Comparison of ENCODE assay signal across 2 cellular contexts in the genomic region with DNA sequence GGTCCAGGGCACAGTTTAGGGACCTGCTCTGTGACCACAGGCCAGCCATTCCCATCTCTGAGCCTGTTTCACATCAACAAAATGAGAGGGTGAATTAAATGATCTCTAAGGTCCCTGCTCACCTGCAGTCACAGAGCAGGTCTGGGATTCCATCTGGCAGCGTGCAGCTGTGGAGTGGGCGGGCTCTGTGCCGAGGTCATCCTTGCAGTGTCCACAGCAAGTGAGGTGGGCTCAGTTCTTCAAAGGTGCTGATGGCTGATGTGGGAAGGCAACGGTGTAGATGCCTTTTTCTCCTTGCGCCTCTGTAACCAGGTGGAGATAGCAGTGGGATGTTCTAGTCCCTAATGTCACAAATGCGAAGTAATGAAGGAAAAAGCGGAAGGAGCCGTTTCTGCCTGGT.
TF ChIP-seq lines count a peak whose summit lies in the region.

No MANE protein-coding gene starts in this region.

TF ChIP-seq in IMR-90, 13 proteins besides CTCF, POLR2A, EP300 and RAD21:
- no peak for TF ChIP-seq SMC3 (IDR thresholded peaks at IDR 0.05; ENCODE audit: low read depth, low read length)

TF ChIP-seq in K562, 482 proteins besides CTCF, POLR2A, EP300 and RAD21:
- TF ChIP-seq ZNF830 (CRISPR knock-in tag; IDR thresholded peaks at IDR 0.05) (no peak), ATF6 (CRISPR knock-in tag; IDR thresholded peaks at IDR 0.05) (no peak), NFE2 (IDR thresholded peaks at IDR 0.05; ENCODE audit: low read depth) (no peak), NELFE (IDR thresholded peaks at IDR 0.05; ENCODE audit: insufficient read depth, insufficient read length) (no peak)
- TF ChIP-seq, protein P1, sequence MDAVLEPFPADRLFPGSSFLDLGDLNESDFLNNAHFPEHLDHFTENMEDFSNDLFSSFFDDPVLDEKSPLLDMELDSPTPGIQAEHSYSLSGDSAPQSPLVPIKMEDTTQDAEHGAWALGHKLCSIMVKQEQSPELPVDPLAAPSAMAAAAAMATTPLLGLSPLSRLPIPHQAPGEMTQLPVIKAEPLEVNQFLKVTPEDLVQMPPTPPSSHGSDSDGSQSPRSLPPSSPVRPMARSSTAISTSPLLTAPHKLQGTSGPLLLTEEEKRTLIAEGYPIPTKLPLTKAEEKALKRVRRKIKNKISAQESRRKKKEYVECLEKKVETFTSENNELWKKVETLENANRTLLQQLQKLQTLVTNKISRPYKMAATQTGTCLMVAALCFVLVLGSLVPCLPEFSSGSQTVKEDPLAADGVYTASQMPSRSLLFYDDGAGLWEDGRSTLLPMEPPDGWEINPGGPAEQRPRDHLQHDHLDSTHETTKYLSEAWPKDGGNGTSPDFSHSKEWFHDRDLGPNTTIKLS (IDR thresholded peaks at IDR 0.05; ENCODE audit: borderline replicate concordance, low read depth) = no peak
